ENCODE assay signal across 11 cellular contexts in the genomic region with DNA sequence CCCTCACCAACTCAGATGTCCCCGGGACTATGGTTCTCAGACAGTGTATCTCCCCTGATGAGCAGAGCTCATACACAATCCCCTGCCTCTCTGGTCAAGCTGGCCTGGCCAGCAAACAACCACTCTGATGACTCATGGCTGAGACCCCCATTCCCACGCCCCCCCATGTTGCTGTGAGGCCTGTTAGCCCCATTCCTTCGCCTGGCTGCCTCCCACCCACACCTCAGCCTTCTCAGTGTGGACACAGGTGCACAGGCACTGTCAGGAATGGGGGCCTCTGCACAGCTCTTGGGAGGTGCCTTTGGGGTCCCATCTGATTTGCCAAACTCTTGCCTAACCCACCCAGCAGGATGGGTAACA.
"Had no signal": no experiment of that assay in that cellular context is flagged by ENCODE, and none has a peak within 500 bp of the region (broad histone marks: within the 10 kb centered on the region; RNA-seq: fewer than 3 reads in every experiment).

No MANE protein-coding gene starts in this region.

- H3K4me1 ChIP-seq: tibial artery had no signal

- ATAC-seq: activated T-cell treated with anti-CD3 and anti-CD28 coated beads, Interleukin-2, amount 50 U/mL, for 72 hours; naive thymus-derived CD8-positive, alpha-beta T cell had no signal

- H3K4me3 ChIP-seq: coronary artery, lower lobe of right lung, tibial artery had no signal

- H3K9me3 ChIP-seq: lower lobe of right lung, tibial artery had no signal

- H3K27ac ChIP-seq: lower lobe of right lung, tibial artery had no signal

- H3K36me3 ChIP-seq: lower lobe of right lung, tibial artery had no signal

- DNase-seq: activated CD4-positive, alpha-beta T cell treated with anti-CD3 and anti-CD28 coated beads for 1 hour; activated CD4-positive, alpha-beta T cell treated with anti-CD3 and anti-CD28 coated beads, Interleukin-2, amount 50 U/mL, for 48 hours; activated naive CD4-positive, alpha-beta T cell; activated T-cell treated with anti-CD3 and anti-CD28 coated beads, Interleukin-2, amount 50 U/mL, for 72 hours; central memory CD4-positive, alpha-beta T cell; effector memory CD4-positive, alpha-beta T cell; lower lobe of right lung; naive thymus-derived CD8-positive, alpha-beta T cell; stimulated activated CD4-positive, alpha-beta T cell treated with anti-CD3 and anti-CD28 coated beads, Interleukin-4, amount 100 ng/mL, for 4 hours had no signal

- H3K4me3 Mint-ChIP-seq: activated T-cell treated with anti-CD3 and anti-CD28 coated beads, Interleukin-2, amount 50 U/mL, for 72 hours; naive thymus-derived CD8-positive, alpha-beta T cell had no signal

- H3K27ac Mint-ChIP-seq: activated T-cell treated with anti-CD3 and anti-CD28 coated beads, Interleukin-2, amount 50 U/mL, for 72 hours had no signal

- H3K9me3 Mint-ChIP-seq: activated T-cell treated with anti-CD3 and anti-CD28 coated beads, Interleukin-2, amount 50 U/mL, for 72 hours; naive thymus-derived CD8-positive, alpha-beta T cell had no signal
